Comparison of ENCODE assay signal across 8 cellular contexts in the genomic region with DNA sequence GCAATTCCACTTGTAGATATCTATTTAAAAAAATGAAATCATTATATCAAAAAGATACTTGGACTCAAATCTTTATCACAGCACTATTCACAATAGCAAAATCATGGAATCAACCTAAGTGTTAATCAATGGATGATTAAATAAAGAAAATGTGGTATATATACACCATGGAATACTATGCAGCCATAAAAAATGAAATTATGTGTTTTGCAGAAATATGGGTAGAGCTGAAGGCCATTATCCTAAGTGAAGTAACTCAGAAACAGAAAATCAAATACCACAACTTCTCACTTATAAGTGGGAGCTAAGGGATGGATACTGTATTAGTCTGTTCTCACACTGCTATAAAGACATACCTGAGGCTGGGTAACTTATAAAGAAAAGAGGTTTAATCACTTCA.
"Had no signal": no experiment of that assay in that cellular context is flagged by ENCODE, and none has a peak within 500 bp of the region (broad histone marks: within the 10 kb centered on the region; RNA-seq: fewer than 3 reads in every experiment).

No MANE protein-coding gene starts in this region.

- ATAC-seq: GM12878 had no signal

- DNase-seq: GDM1, GF-D8 had no signal

- FAIRE-seq: G401.6, GM12878, GM12891, GM12892, GM18507, GM19239 had no signal

- H3K4me3 ChIP-seq: GM12878 had no signal
